In genomic region chr16:65634833-65635232, GRCh38 we compare ENCODE assay signal across 20 cellular contexts.
"Had no signal": no experiment of that assay in that cellular context is flagged by ENCODE, and none has a peak within 500 bp of the region (broad histone marks: within the 10 kb centered on the region; RNA-seq: fewer than 3 reads in every experiment).

No MANE protein-coding gene starts in this region.

- H3K4me1 ChIP-seq: colonic mucosa, esophagus squamous epithelium, lower lobe of right lung, parathyroid adenoma, right lobe of liver, stomach, thyroid gland, vagina had no signal

- H3K4me3 ChIP-seq: colonic mucosa, esophagus squamous epithelium, lower lobe of right lung, right lobe of liver, stomach, thyroid gland, vagina had no signal

- H3K27ac ChIP-seq: colonic mucosa, esophagus squamous epithelium, lower lobe of right lung, parathyroid adenoma, right lobe of liver, stomach, thyroid gland, vagina had no signal

- H3K9ac ChIP-seq: parathyroid adenoma had no signal

- DNase-seq: colonic mucosa; effector CD8-positive, alpha-beta T cell; esophagus squamous epithelium; foreskin melanocyte; hypothalamus; immature natural killer cell; left ventricle myocardium superior; lower lobe of right lung; naive thymus-derived CD8-positive, alpha-beta T cell; nephron progenitor cell; right lobe of liver; stimulated activated CD4-positive, alpha-beta T cell treated with anti-CD3 and anti-CD28 coated beads, Interleukin-2, amount 100 ng/mL, for 24 hours; stimulated activated CD4-positive, alpha-beta T cell treated with anti-CD3 and anti-CD28 coated beads, Interleukin-4, amount 100 ng/mL, for 24 hours; stimulated activated naive CD4-positive, alpha-beta T cell treated with Interleukin-2 at 50 U/mL for 16 hours; stomach; thyroid gland; trophoblast cell had no signal

- H3K36me3 ChIP-seq: colonic mucosa, esophagus squamous epithelium, lower lobe of right lung, right lobe of liver, stomach, thyroid gland, vagina had no signal

- FAIRE-seq: endothelial cell of umbilical vein had no signal

- H2AFZ ChIP-seq: parathyroid adenoma had no signal

- H3K27me3 ChIP-seq: colonic mucosa, right lobe of liver, stomach, thyroid gland, vagina had no signal

- H3K9me3 ChIP-seq: colonic mucosa, esophagus squamous epithelium, lower lobe of right lung, right lobe of liver, stomach, thyroid gland, vagina had no signal
